18 cellular contexts compared by ENCODE assay signal in the genomic region with DNA sequence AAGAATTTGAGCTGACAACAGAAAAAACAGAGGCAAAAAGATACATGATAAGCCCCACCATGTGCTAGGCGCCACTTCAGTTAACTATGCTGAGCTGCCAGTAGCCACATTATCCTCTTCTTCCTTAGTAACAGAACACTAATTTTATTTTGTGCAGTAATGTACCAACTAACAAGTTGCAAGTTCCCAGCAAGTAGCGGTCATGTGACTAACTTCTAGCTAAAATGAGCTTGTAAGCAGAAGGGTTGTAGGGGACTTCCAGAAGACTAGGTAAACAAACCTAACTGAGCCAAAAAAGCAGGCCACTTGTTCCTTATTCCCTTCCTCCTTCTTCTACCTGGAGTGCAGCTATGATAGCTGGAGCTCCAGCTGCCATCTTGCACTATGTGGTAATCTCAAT.
DNase-seq lines count a peak whose midpoint lies in the region; ATAC-seq, FAIRE-seq and TF ChIP-seq lines count a peak whose summit lies in the region.
"Had no signal": no experiment of that assay in that cellular context is flagged by ENCODE, and none has a peak within 500 bp of the region (broad histone marks: within the 10 kb centered on the region; RNA-seq: fewer than 3 reads in every experiment).

No MANE protein-coding gene starts in this region.

- peaks cover 6% of the 10 kb centered on the region for H3K36me3 Mint-ChIP-seq in memory B cell

- peak overlapping the region; percentile 10; the same call in 1 of the 2 replicates for H3K4me2 ChIP-seq in KMS-11
- H3K4me2 ChIP-seq in GM12878 (ENCODE audit: control insufficient read depth, insufficient read depth), result no peak overlapping the region
- H3K4me2 ChIP-seq: PC-9 had no signal

- no peak for TF ChIP-seq RAD21 in GM12878 (IDR thresholded peaks at IDR 0.05; ENCODE audit: insufficient read depth, low read depth, low read length)

- TF ChIP-seq POLR2A in GM12878 (IDR thresholded peaks at IDR 0.05; ENCODE audit: low read depth, low read length), result no peak

- H3K27ac ChIP-seq in KMS-11 (no peak overlapping the region), GM12878 (ENCODE audit: control insufficient read depth, insufficient read depth) (no peak overlapping the region), small intestine (ENCODE audit: low read depth in 1 of 2, low read length in 1 of 2) (no peak overlapping the region)
- H3K27ac ChIP-seq: PC-9, SJSA1 had no signal

- no peak overlapping the region for H3K4me3 Mint-ChIP-seq in memory B cell
- H3K4me3 Mint-ChIP-seq: IgD-negative memory B cell had no signal

- H3K9me3 ChIP-seq in GM12878 (replicated peaks; ENCODE audit: control insufficient read depth, insufficient read depth, low read length) (no peaks in the 10 kb centered on the region), small intestine (ENCODE audit: control insufficient read depth, low read depth) (no peaks in the 10 kb centered on the region)
- H3K9me3 ChIP-seq: SJSA1 had no signal

- CTCF ChIA-PET in GM12878 (lab: Yijun Ruan, JAX), result interaction anchor here (0.7 to 5.5 kb wide), 11 partner anchors 10 to 311 kb away, joined by 3 to 40 read pairs (median 3); no protein-coding TSS in a partner anchor

- no peak overlapping the region for H3K4me3 ChIP-seq in GM12865 (ENCODE audit: low read depth, low read length)
- no peak overlapping the region for H3K4me3 ChIP-seq in KMS-11 (IDR thresholded peaks at IDR 0.05; ENCODE audit: insufficient read depth, low read depth, low read length)
- no peak overlapping the region for H3K4me3 ChIP-seq in GM12878
- H3K4me3 ChIP-seq in small intestine (ENCODE audit: low read depth in 1 of 2, low read length in 2 of 2), result no peak overlapping the region
- H3K4me3 ChIP-seq: PC-9, SJSA1 had no signal

- in situ Hi-C loops in GM12878 (cut with MboI), result no loop called here

- SMC1A ChIA-PET in GM12878 (lab: Charles Lee; ENCODE audit: uncharacterized antibody, unreplicated experiment), result interaction anchor here (0.7 to 3.9 kb wide), 10 partner anchors 9 to 432 kb away, joined by 3 to 27 read pairs (median 4); no protein-coding TSS in a partner anchor

- POLR2A ChIA-PET in GM12878 (lab: Charles Lee), result no interaction called here

- TF ChIP-seq CTCF in GM12865 (IDR thresholded peaks at IDR 0.05; ENCODE audit: insufficient read depth, low read depth, low read length, missing control alignments) (no peak), KMS-11 (conservative IDR thresholded peaks at IDR 0.05; ENCODE audit: low read depth, low read length) (no peak), GM12878 (IDR thresholded peaks at IDR 0.05 in 2 of 3, conservative IDR thresholded peaks at IDR 0.05 in 1 of 3; ENCODE audit: control insufficient read depth in 2 of 3, extremely low read depth in 1 of 3, insufficient read depth in 1 of 3, low read depth in 3 of 3, low read length in 3 of 3) (no peak)

- H3K27ac Mint-ChIP-seq in memory B cell, result no peak overlapping the region
- H3K27ac Mint-ChIP-seq: IgD-negative memory B cell had no signal

- 100% methylated on average over 2 of the region's 2 CpGs for WGBS in GM12878 (ENCODE audit: insufficient coverage, insufficient replicate concordance, low lambda C conversion rate, missing lambda C conversion rate)
- WGBS in small intestine, 3 donors, result 94 to 97% (median 94%) methylated on average over 2 of the region's 2 CpGs

- no peaks in the 10 kb centered on the region for H3K79me2 ChIP-seq in KMS-11 (ENCODE audit: insufficient read depth, low read depth)
- no peaks in the 10 kb centered on the region for H3K79me2 ChIP-seq in GM12878 (ENCODE audit: control insufficient read depth, insufficient read depth, low read length)

- no peaks in the 10 kb centered on the region for H3K9me3 Mint-ChIP-seq in memory B cell
- H3K9me3 Mint-ChIP-seq: IgD-negative memory B cell had no signal

- no peak for FAIRE-seq in GM12878 (lab: Jason Lieb, UNC)
- FAIRE-seq in small intestine (lab: Jason Lieb, UNC), result no peak

- H3K36me3 ChIP-seq in KMS-11 (ENCODE audit: insufficient read depth), result no peaks in the 10 kb centered on the region
- H3K36me3 ChIP-seq in GM12878 (ENCODE audit: control insufficient read depth in 2 of 2, insufficient read depth in 2 of 2, low read length in 1 of 2), result no peaks in the 10 kb centered on the region
- H3K36me3 ChIP-seq in small intestine (ENCODE audit: control insufficient read depth in 2 of 2, insufficient read depth in 2 of 2, low read length in 2 of 2), result peaks cover 0 to 3% of the 10 kb centered on the region in 2 donors
- H3K36me3 ChIP-seq: SJSA1 had no signal

- RAD21 ChIA-PET in GM12878 (lab: Charles Lee; ENCODE audit: unreplicated experiment), result interaction anchor here (2.1 to 3.1 kb wide), 2 partner anchors 11 kb away, joined by 8 to 20 read pairs; no protein-coding TSS in a partner anchor

- no peaks in the 10 kb centered on the region for H3K27me3 Mint-ChIP-seq in memory B cell
- H3K27me3 Mint-ChIP-seq: IgD-negative memory B cell had no signal

- no peaks in the 10 kb centered on the region for H3K27me3 ChIP-seq in KMS-11 (ENCODE audit: insufficient read depth, low read depth)
- H3K27me3 ChIP-seq in GM12878 (replicated peaks in 1 of 2; ENCODE audit: control insufficient read depth in 2 of 2, insufficient read depth in 2 of 2, low read length in 1 of 2), result no peaks in the 10 kb centered on the region
- no peaks in the 10 kb centered on the region for H3K27me3 ChIP-seq in small intestine (ENCODE audit: control insufficient read depth in 2 of 2, insufficient read depth in 2 of 2, low read length in 2 of 2)
- H3K27me3 ChIP-seq: SJSA1 had no signal

- ATAC-seq in GM12878, result no peak; the same call in 2 of the 3 replicates
- peak; percentile 38 for ATAC-seq in memory B cell (ENCODE audit: low read depth)

- no peak overlapping the region for H3K9ac ChIP-seq in KMS-11
- H3K9ac ChIP-seq in GM12878 (ENCODE audit: control insufficient read depth, insufficient read depth, low read length), result no peak overlapping the region

- H3K4me1 ChIP-seq in KMS-11 (ENCODE audit: low read depth, poor library complexity, severe bottlenecking) (peaks cover 50% of the 10 kb centered on the region), GM12878 (ENCODE audit: control insufficient read depth, insufficient read depth, low read length) (peaks cover 12% of the 10 kb centered on the region), small intestine (ENCODE audit: control insufficient read depth in 2 of 2, insufficient read depth in 1 of 2, low read depth in 1 of 2, low read length in 1 of 2) (no peaks in the 10 kb centered on the region)
- H3K4me1 ChIP-seq: SJSA1 had no signal

- H4K20me1 ChIP-seq in KMS-11 (ENCODE audit: insufficient read depth) (no peaks in the 10 kb centered on the region), GM12878 (ENCODE audit: control insufficient read depth, insufficient read depth) (no peaks in the 10 kb centered on the region)

- H3K4me1 Mint-ChIP-seq in memory B cell, result no peaks in the 10 kb centered on the region

- intact Hi-C loops in GM12878 (cut with micrococcal nuclease; ENCODE audit: unreplicated experiment), result no loop called here
- intact Hi-C loops in posterior vena cava (cut with DNase I), result no loop called here

- BruUV-seq in GM12878 (replicated peaks; lab: Mats Ljungman, UMichigan), result no TSS peak

- DNase-seq in GM12865 (ENCODE audit: low read depth) (peak; percentile 40), GM12878 (ENCODE audit: low read depth, low spot score) (no peak), memory B cell (ENCODE audit: low spot score in 2 of 2) (no peak), HK-2 (ENCODE audit: unreplicated experiment) (no peak), posterior vena cava (ENCODE audit: low spot score) (no peak), small intestine (no peak), HPDE6-E6E7 (ENCODE audit: extremely low spot score) (no peak)
- DNase-seq: C1 segment of cervical spinal cord, GDM1, H7, NCI-H1417 treated with DMSO at 0.1 percent for 48 hours, NCI-H2029, NCI-H2171 treated with DMSO at 0.1 percent for 48 hours, NCI-H446 treated with DMSO at 0.1 percent for 48 hours, PC-9 had no signal

- no peak for TF ChIP-seq EP300 in GM12878 (IDR thresholded peaks at IDR 0.05; ENCODE audit: borderline replicate concordance in 1 of 2, control insufficient read depth in 1 of 2, low read depth in 2 of 2, low read length in 2 of 2)

- H2AFZ ChIP-seq in KMS-11 (ENCODE audit: low read depth), result no peak overlapping the region
- no peak overlapping the region for H2AFZ ChIP-seq in GM12878 (ENCODE audit: control insufficient read depth, low read depth, low read length)
- H2AFZ ChIP-seq: PC-9 had no signal

TF ChIP-seq in GM12878, 131 proteins besides CTCF, POLR2A, EP300 and RAD21 (continues in another document):
- TF ChIP-seq NRF1 (conservative IDR thresholded peaks at IDR 0.05; ENCODE audit: low read depth, low read length) (no peak), NFXL1 (IDR thresholded peaks at IDR 0.05; ENCODE audit: borderline replicate concordance) (no peak), SMAD5 (IDR thresholded peaks at IDR 0.05; ENCODE audit: low read depth) (no peak), SREBF2 (IDR thresholded peaks at IDR 0.05; ENCODE audit: low read length) (no peak)
- TF ChIP-seq, protein P1, sequence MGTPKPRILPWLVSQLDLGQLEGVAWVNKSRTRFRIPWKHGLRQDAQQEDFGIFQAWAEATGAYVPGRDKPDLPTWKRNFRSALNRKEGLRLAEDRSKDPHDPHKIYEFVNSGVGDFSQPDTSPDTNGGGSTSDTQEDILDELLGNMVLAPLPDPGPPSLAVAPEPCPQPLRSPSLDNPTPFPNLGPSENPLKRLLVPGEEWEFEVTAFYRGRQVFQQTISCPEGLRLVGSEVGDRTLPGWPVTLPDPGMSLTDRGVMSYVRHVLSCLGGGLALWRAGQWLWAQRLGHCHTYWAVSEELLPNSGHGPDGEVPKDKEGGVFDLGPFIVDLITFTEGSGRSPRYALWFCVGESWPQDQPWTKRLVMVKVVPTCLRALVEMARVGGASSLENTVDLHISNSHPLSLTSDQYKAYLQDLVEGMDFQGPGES (IDR thresholded peaks at IDR 0.05), result no peak
